Comparison of ENCODE assay signal across 8 cellular contexts in genomic region chr16:6099102-6099501, GRCh38.
"Had no signal": no experiment of that assay in that cellular context is flagged by ENCODE, and none has a peak within 500 bp of the region (broad histone marks: within the 10 kb centered on the region; RNA-seq: fewer than 3 reads in every experiment).

No MANE protein-coding gene starts in this region.

- H3K4me3 ChIP-seq: GM12878 had no signal

- ATAC-seq: GM12878 had no signal

- FAIRE-seq: G401.6, GM12878, GM12891, GM12892, GM18507, GM19239 had no signal

- DNase-seq: GDM1, GF-D8 had no signal
